7 cellular contexts compared by ENCODE assay signal in genomic region chr2:239280296-239281017, GRCh38.
A peak's percentile ranks its signal among the peaks of the same experiment; 100 is the strongest.
DNase-seq lines count a peak whose midpoint lies in the region; ATAC-seq and TF ChIP-seq lines count a peak whose summit lies in the region.
"Not testable (repeated sequence)": the region's sequence is repeated elsewhere in the genome, so short reads cannot be mapped to it uniquely, and the experiment has no call there.

No MANE protein-coding gene starts in this region.

- H3K4me3 ChIP-seq in DND-41 (ENCODE audit: low read depth in 1 of 2, low read length in 2 of 2); NB4 (ENCODE audit: low read depth, low read length); esophagus squamous epithelium; skin epidermis: not testable (repeated sequence)

- peaks cover 98% of the 10 kb centered on the region for H3K36me3 ChIP-seq in DND-41 (ENCODE audit: insufficient read depth, low read length)
- H3K36me3 ChIP-seq in esophagus squamous epithelium = peaks cover 0 to 11% (median 0%) of the 10 kb centered on the region in 3 donors

- peak overlapping the region; percentile 6; the same call in 1 of the 2 replicates for H3K4me2 ChIP-seq in DND-41 (ENCODE audit: insufficient read depth, low read length)

- H3K36me3 Mint-ChIP-seq in activated naive CD4-positive, alpha-beta T cell treated with anti-CD3 and anti-CD28 coated beads, Interleukin-2, amount 10 ng/mL, durations not matched to agents 7 days and 5 days = peaks cover 11% of the 10 kb centered on the region

- not testable (repeated sequence) for TF ChIP-seq POLR2A in NB4 (IDR thresholded peaks at IDR 0.05; ENCODE audit: extremely low read depth, insufficient read length); esophagus squamous epithelium (IDR thresholded peaks at IDR 0.05)

- CTCF ChIA-PET in activated naive CD4-positive, alpha-beta T cell treated with anti-CD3 and anti-CD28 coated beads, Interleukin-2, amount 10 ng/mL, durations not matched to agents 7 days and 5 days (lab: Charles Lee) = not testable (repeated sequence)

- not testable (repeated sequence) for H3K9me3 ChIP-seq in DND-41 (ENCODE audit: insufficient read depth, low read length, severe bottlenecking); esophagus squamous epithelium

- H3K27ac ChIP-seq in DND-41 (ENCODE audit: low read length) (peak overlapping the region; percentile 61), esophagus squamous epithelium (peak overlapping the region; percentile 66 to 79 (median 72)), skin epidermis (peak overlapping the region in 17 of 21 experiments; percentile 2 to 73 (median 45))

- peaks cover 100% of the 10 kb centered on the region for H4K20me1 ChIP-seq in DND-41 (ENCODE audit: insufficient read depth, low read length)

- 25 to 68% methylated on average over 6 to 10 of the region's 14 CpGs for WGBS in esophagus squamous epithelium, 2 donors

- not testable (repeated sequence) for H3K9ac ChIP-seq in DND-41 (ENCODE audit: low read depth, low read length)

- intact Hi-C loops in esophagus squamous epithelium (cut with DNase I) = not testable (repeated sequence)

- H3K27me3 Mint-ChIP-seq in activated naive CD4-positive, alpha-beta T cell treated with anti-CD3 and anti-CD28 coated beads, Interleukin-2, amount 10 ng/mL, durations not matched to agents 7 days and 5 days = not testable (repeated sequence)

- H3K4me3 Mint-ChIP-seq in activated naive CD4-positive, alpha-beta T cell treated with anti-CD3 and anti-CD28 coated beads, Interleukin-2, amount 10 ng/mL, durations not matched to agents 7 days and 5 days = not testable (repeated sequence)

- peak; percentile 41 for ATAC-seq in DND-41 (ENCODE audit: insufficient read depth, low read depth)

- H3K27ac Mint-ChIP-seq in activated naive CD4-positive, alpha-beta T cell treated with anti-CD3 and anti-CD28 coated beads, Interleukin-2, amount 10 ng/mL, durations not matched to agents 7 days and 5 days = not testable (repeated sequence)

- peaks cover 59% of the 10 kb centered on the region for H3K4me1 Mint-ChIP-seq in activated naive CD4-positive, alpha-beta T cell treated with anti-CD3 and anti-CD28 coated beads, Interleukin-2, amount 10 ng/mL, durations not matched to agents 7 days and 5 days

- not testable (repeated sequence) for H2AFZ ChIP-seq in DND-41 (ENCODE audit: low read depth, low read length)

- H3K9me3 Mint-ChIP-seq in activated naive CD4-positive, alpha-beta T cell treated with anti-CD3 and anti-CD28 coated beads, Interleukin-2, amount 10 ng/mL, durations not matched to agents 7 days and 5 days = not testable (repeated sequence)

- peaks cover 94% of the 10 kb centered on the region for H3K4me1 ChIP-seq in DND-41 (ENCODE audit: insufficient read depth, low read length)
- peaks cover 44 to 69% (median 45%) of the 10 kb centered on the region in 3 donors for H3K4me1 ChIP-seq in esophagus squamous epithelium

- H3K79me2 ChIP-seq in DND-41 (ENCODE audit: insufficient read depth, low read length) = peaks cover 100% of the 10 kb centered on the region

- peak; percentile 49 for DNase-seq in DND-41
- peak; percentile 59 for DNase-seq in NB4 (ENCODE audit: low read depth)
- DNase-seq in SW480 (ENCODE audit: low spot score) = peak; percentile 79
- peak; percentile 35 for DNase-seq in activated naive CD4-positive, alpha-beta T cell treated with anti-CD3 and anti-CD28 coated beads, Interleukin-2, amount 10 ng/mL, durations not matched to agents 7 days and 5 days
- not testable (repeated sequence) for DNase-seq in esophagus squamous epithelium (lab: John Stamatoyannopoulos, UW)
- DNase-seq in kidney tubule cell (ENCODE audit: low spot score) = peak; percentile 64

- not testable (repeated sequence) for H3K27me3 ChIP-seq in DND-41 (ENCODE audit: insufficient read depth, low read length, poor library complexity); esophagus squamous epithelium

- not testable (repeated sequence) for TF ChIP-seq CTCF in DND-41 (IDR thresholded peaks at IDR 0.05; ENCODE audit: borderline replicate concordance, extremely low read depth, low read length, poor library complexity, severe bottlenecking); NB4 (IDR thresholded peaks at IDR 0.05; ENCODE audit: low read depth, low read length); esophagus squamous epithelium (IDR thresholded peaks at IDR 0.05)
